Comparison of ENCODE assay signal across 24 cellular contexts in genomic region chr9:133967024-133967741, GRCh38. TPM values are rescaled to one million over a fixed set of nuclear protein-coding genes. Genes with fewer than 3 reads are reported as not detected.
A peak's percentile ranks its signal among the peaks of the same experiment; 100 is the strongest.
DNase-seq lines count a peak whose midpoint lies in the region; ATAC-seq and TF ChIP-seq lines count a peak whose summit lies in the region.
"Had no signal": no experiment of that assay in that cellular context is flagged by ENCODE, and none has a peak within 500 bp of the region (broad histone marks: within the 10 kb centered on the region; RNA-seq: fewer than 3 reads in every experiment).

No MANE protein-coding gene starts in this region.

- H3K4me3 ChIP-seq in Loucy (ENCODE audit: low read length, poor library complexity, severe bottlenecking) (no peak overlapping the region), body of pancreas (no peak overlapping the region), heart right ventricle (no peak overlapping the region)
- H3K4me3 ChIP-seq: ascending aorta, coronary artery, gastrocnemius medialis had no signal

- H3K36me3 ChIP-seq in Loucy (ENCODE audit: insufficient read depth, low read length) (no peaks in the 10 kb centered on the region), body of pancreas (replicated peaks in 1 of 2; ENCODE audit: insufficient read depth in 1 of 2, low read depth in 2 of 2) (no peaks in the 10 kb centered on the region), heart right ventricle (no peaks in the 10 kb centered on the region)
- H3K36me3 ChIP-seq: ascending aorta, BE2C, gastrocnemius medialis had no signal

- H3K9me3 ChIP-seq in Loucy (ENCODE audit: insufficient read depth, low read depth, low read length) (peaks cover 5% of the 10 kb centered on the region), body of pancreas (no peaks in the 10 kb centered on the region), heart right ventricle (peaks cover 0 to 23% (median 10%) of the 10 kb centered on the region in 11 donors)
- H3K9me3 ChIP-seq: ascending aorta, BE2C, gastrocnemius medialis had no signal

- 65 to 79% methylated on average over 7 of the region's 7 CpGs for WGBS in body of pancreas, 2 donors
- 75 to 79% methylated on average over 7 of the region's 7 CpGs for WGBS in heart right ventricle, 2 donors

- peaks cover 20% of the 10 kb centered on the region for H4K20me1 ChIP-seq in Loucy (ENCODE audit: insufficient read depth, low read length, poor library complexity, severe bottlenecking)

- TF ChIP-seq CTCF in Loucy (conservative IDR thresholded peaks at IDR 0.05; ENCODE audit: low read length) (no peak), body of pancreas (IDR thresholded peaks at IDR 0.05) (no peak), heart right ventricle (IDR thresholded peaks at IDR 0.05) (no peak)

- no peak overlapping the region for H2AFZ ChIP-seq in Loucy (ENCODE audit: low read length)

- H3K27me3 ChIP-seq in Loucy (ENCODE audit: insufficient read depth, low read length, poor library complexity, severe bottlenecking) (no peaks in the 10 kb centered on the region), body of pancreas (no peaks in the 10 kb centered on the region), heart right ventricle (no peaks in the 10 kb centered on the region)
- H3K27me3 ChIP-seq: ascending aorta, BE2C, gastrocnemius medialis had no signal

- peaks cover 5% of the 10 kb centered on the region for H3K4me1 ChIP-seq in Loucy (ENCODE audit: insufficient read depth, low read length, poor library complexity, severe bottlenecking)
- H3K4me1 ChIP-seq in body of pancreas, result peaks cover 28% of the 10 kb centered on the region
- peaks cover 0 to 18% (median 0%) of the 10 kb centered on the region in 9 donors for H3K4me1 ChIP-seq in heart right ventricle
- H3K4me1 ChIP-seq: ascending aorta, gastrocnemius medialis had no signal

- H3K27ac ChIP-seq in body of pancreas, result no peak overlapping the region
- no peak overlapping the region for H3K27ac ChIP-seq in heart right ventricle
- H3K27ac ChIP-seq: ascending aorta, coronary artery, gastrocnemius medialis had no signal

- peak; percentile 88 for DNase-seq in A172 (ENCODE audit: low spot score)
- DNase-seq in astrocyte of the hippocampus (ENCODE audit: low read depth, low spot score), result peak; percentile 67
- DNase-seq in glomerular visceral epithelial cell (ENCODE audit: extremely low spot score), result peak; percentile 52
- no peak for DNase-seq in HUDEP-2 (lab: John Stamatoyannopoulos, UW; ENCODE audit: unreplicated experiment in 76 of 76)
- no peak for DNase-seq in body of pancreas
- no peak for DNase-seq in heart right ventricle
- DNase-seq: 8988T; activated CD4-positive, alpha-beta T cell treated with anti-CD3 and anti-CD28 coated beads, Interleukin-2, amount 50 U/mL, for 48 hours; activated naive CD4-positive, alpha-beta T cell treated with anti-CD3 and anti-CD28 coated beads for 36 hours; BE2C; COR-L47; DND-41; gastrocnemius medialis; KG1; midbrain; NCI-H1092; NCI-H2081 treated with DMSO at 0.1 percent for 48 hours; NCI-H510A treated with DMSO at 0.1 percent for 48 hours; stimulated activated CD4-positive, alpha-beta T cell treated with anti-CD3 and anti-CD28 coated beads, Interleukin-4, amount 100 ng/mL, for 24 hours had no signal

- no peaks in the 10 kb centered on the region for H3F3A ChIP-seq in Loucy (ENCODE audit: low read depth)

- peak overlapping the region; percentile 23 for H3K4me2 ChIP-seq in Loucy (ENCODE audit: low read depth, low read length, poor library complexity, severe bottlenecking)

- ATAC-seq in body of pancreas (no peak), heart right ventricle (no peak), HG03354 (IDR thresholded peaks at IDR 0.05; ENCODE audit: poor library complexity, severe bottlenecking, unreplicated experiment) (no peak)
- ATAC-seq: gastrocnemius medialis, Right ventricle myocardium inferior had no signal

- peaks cover 62% of the 10 kb centered on the region for H3K79me2 ChIP-seq in Loucy (ENCODE audit: insufficient read depth, low read length)

- TF ChIP-seq POLR2A in body of pancreas (IDR thresholded peaks at IDR 0.05), result no peak

- H3K9me2 ChIP-seq in Loucy (replicated peaks; ENCODE audit: low read depth, low read length), result no peaks in the 10 kb centered on the region

- intact Hi-C loops in body of pancreas (cut with DNase I) (no loop called here), heart right ventricle (cut with DNase I) (no loop called here)

- no peak overlapping the region for H3K9ac ChIP-seq in Loucy (ENCODE audit: low read depth, low read length, poor library complexity, severe bottlenecking)

RNA-seq across cellular contexts. Expression of gene VAV2, which starts 24.9 kb away (rescaled TPM):
- total RNA-seq in A172 (2014; rRNA removed; shearing (Covaris generic)), result 14.2 and 14.4 TPM in 2 replicates
- 10 to 100 TPM; 31.6 to 32.3 TPM for total RNA-seq in body of pancreas
- total RNA-seq in heart right ventricle, result 1 to 10 TPM; 2.9 to 7.1 (median 5.0) TPM
- polyA plus RNA-seq in heart right ventricle, result 1 to 10 TPM; 4.3 to 5.7 TPM

RNA-seq across cellular contexts. Expression of gene BRD3OS, which starts 58.1 kb away (rescaled TPM):
- total RNA-seq in A172 (2014; rRNA removed; shearing (Covaris generic)), result 29.1 and 31.5 TPM in 2 replicates
- total RNA-seq in body of pancreas (1 to 10 TPM; 7.3 to 9.6 TPM), heart right ventricle (10 to 100 TPM in 2 of 10 donors, 1 to 10 TPM in 8; 4.1 to 11.6 (median 7.8) TPM)
- 1 to 10 TPM; 4.8 to 6.7 TPM for polyA plus RNA-seq in heart right ventricle

Comparison
In these comparisons a context has a peak if more than half of its experiments do, and no peak if none do; other contexts are left out.
1. DNase-seq: peak in A172 (single experiment), astrocyte of the hippocampus (single experiment) and glomerular visceral epithelial cell (single experiment); none in HUDEP-2 (0 of 76), body of pancreas (0 of 4) and heart right ventricle (0 of 2).